23 cellular contexts compared by ENCODE assay signal in the genomic region with DNA sequence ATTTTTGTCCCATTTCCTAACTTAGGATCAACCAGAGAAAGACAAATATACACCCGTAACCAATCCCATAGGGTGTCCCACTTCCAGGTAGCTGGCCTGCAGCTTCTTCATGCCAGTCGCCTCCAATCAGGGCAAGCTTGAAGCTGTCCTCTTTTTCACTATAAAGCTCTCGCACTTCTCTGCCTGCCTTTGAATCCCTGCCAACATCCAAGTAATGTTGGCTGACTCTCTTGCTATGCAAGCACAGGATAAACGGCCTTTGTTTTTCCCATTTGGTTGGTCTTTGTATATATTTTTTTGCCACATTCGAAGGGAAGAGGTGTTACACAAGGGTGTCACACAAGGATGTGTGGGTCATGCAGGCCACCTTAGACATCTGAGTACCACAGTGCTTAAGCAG.
DNase-seq lines count a peak whose midpoint lies in the region; ATAC-seq and TF ChIP-seq lines count a peak whose summit lies in the region.
"Had no signal": no experiment of that assay in that cellular context is flagged by ENCODE, and none has a peak within 500 bp of the region (broad histone marks: within the 10 kb centered on the region; RNA-seq: fewer than 3 reads in every experiment).

No MANE protein-coding gene starts in this region.

- intact Hi-C loops in prostate gland (cut with DNase I), result no loop called here

- DNase-seq in G401 (ENCODE audit: low spot score) (peak; percentile 17), NCI-H69 (lab: John Stamatoyannopoulos, UW) (peak; percentile 10), fibroblast of gingiva (ENCODE audit: low read depth) (peak; percentile 4), prostate gland (ENCODE audit: low spot score) (peak; percentile 17), middle frontal gyrus (ENCODE audit: extremely low spot score, low spot score) (no peak), GF-D8 (lab: John Stamatoyannopoulos, UW) (no peak), AG08395 (ENCODE audit: low spot score) (no peak)
- DNase-seq: activated CD4-positive, alpha-beta T cell treated with anti-CD3 and anti-CD28 coated beads, Interleukin-2, amount 50 U/mL, for 48 hours; activated CD8-positive, alpha-beta memory T cell treated with anti-CD3 and anti-CD28 coated beads, Interleukin-2, amount 50 U/mL, for 4 hours; aorta; Karpas-422; natural killer cell; NCI-H2029 treated with DMSO at 0.1 percent for 48 hours; NCI-H510A; pancreas; Peyer's patch; stomach; T-cell had no signal

- no peak for TF ChIP-seq CTCF in prostate gland (IDR thresholded peaks at IDR 0.05)

- H3K9me3 ChIP-seq in prostate gland, result no peaks in the 10 kb centered on the region
- H3K9me3 ChIP-seq: pancreas, Peyer's patch, SJCRH30, stomach had no signal

- no peak for TF ChIP-seq POLR2A in prostate gland (IDR thresholded peaks at IDR 0.05)

- H3K4me1 ChIP-seq in prostate gland (replicated peaks), result no peaks in the 10 kb centered on the region
- H3K4me1 ChIP-seq: pancreas, Peyer's patch, SJCRH30, stomach had no signal

- 16% methylated on average over 5 of the region's 5 CpGs for WGBS in prostate gland

- H3K4me3 ChIP-seq in prostate gland, result no peak overlapping the region
- H3K4me3 ChIP-seq: pancreas, Peyer's patch, SJCRH30, stomach had no signal

- H3K27me3 ChIP-seq in prostate gland (replicated peaks; ENCODE audit: insufficient read depth), result no peaks in the 10 kb centered on the region
- H3K27me3 ChIP-seq: dorsolateral prefrontal cortex, pancreas, Peyer's patch, SJCRH30, stomach had no signal

- no peaks in the 10 kb centered on the region for H3K36me3 ChIP-seq in prostate gland
- H3K36me3 ChIP-seq: pancreas, Peyer's patch, SJCRH30, stomach had no signal

- H3K27ac ChIP-seq in prostate gland, result no peak overlapping the region
- H3K27ac ChIP-seq: dorsolateral prefrontal cortex, pancreas, Peyer's patch, SJCRH30, stomach had no signal

- in situ Hi-C loops in G401 (cut with HindIII; ENCODE audit: low sequenced_read_pairs), result no loop called here

- no peak for ATAC-seq in GM21576 (IDR thresholded peaks at IDR 0.05; ENCODE audit: unreplicated experiment)
- ATAC-seq: activated naive CD4-positive, alpha-beta T cell treated with anti-CD3 and anti-CD28 coated beads, Interleukin-2, amount 50 U/mL, for 72 hours; activated T-helper 17 cell treated with anti-CD3 and anti-CD28 coated beads, Interleukin-2, amount 50 U/mL, for 72 hours; natural killer cell; pancreas; T-cell had no signal

Comparison
In these comparisons a context has a peak if more than half of its experiments do, and no peak if none do; other contexts are left out.
1. DNase-seq: peak in G401 (single experiment), NCI-H69 (single experiment), fibroblast of gingiva (single experiment) and prostate gland (single experiment); none in middle frontal gyrus (single experiment), GF-D8 (single experiment) and AG08395 (single experiment).